28 cellular contexts compared by ENCODE assay signal in genomic region chr20:54162378-54162777, GRCh38. TPM values are rescaled to one million over a fixed set of nuclear protein-coding genes. Genes with fewer than 3 reads are reported as not detected.
"Had no signal": no experiment of that assay in that cellular context is flagged by ENCODE, and none has a peak within 500 bp of the region (broad histone marks: within the 10 kb centered on the region; RNA-seq: fewer than 3 reads in every experiment).

No MANE protein-coding gene starts in this region.

- H3K9me3 ChIP-seq: gastroesophageal sphincter, lower lobe of right lung, neutrophil, right atrium auricular region, sigmoid colon, stomach, testis, tibial artery had no signal

- DNase-seq: cerebellar nuclear complex; cortex of kidney; foreskin keratinocyte; glutamatergic neuron; immature natural killer cell; islet precursor cell; kidney glomerular epithelial cell; left ventricle myocardium superior; lower lobe of right lung; natural killer cell; sigmoid colon; stimulated activated CD4-positive, alpha-beta T cell treated with anti-CD3 and anti-CD28 coated beads, Interleukin-2, amount 100 ng/mL, for 24 hours; stimulated activated CD4-positive, alpha-beta T cell treated with anti-CD3 and anti-CD28 coated beads, Interleukin-4, amount 100 ng/mL, for 24 hours; stimulated activated naive CD4-positive, alpha-beta T cell treated with Interleukin-2 at 50 U/mL for 16 hours; stomach; testis; tibial artery had no signal

- H3K36me3 ChIP-seq: gastroesophageal sphincter, lower lobe of right lung, neutrophil, right atrium auricular region, sigmoid colon, stomach, tibial artery had no signal

- H3K79me2 ChIP-seq: parathyroid adenoma had no signal

- H3K27me3 ChIP-seq: foreskin keratinocyte, right atrium auricular region, testis had no signal

- H2AFZ ChIP-seq: parathyroid adenoma had no signal

- ATAC-seq: esophagus mucosa; foreskin keratinocyte; gastroesophageal sphincter; left ventricle myocardium superior; lower lobe of right lung; natural killer cell; stimulated activated effector memory CD8-positive, alpha-beta T cell treated with anti-CD3 and anti-CD28 coated beads, Interleukin-12 subunit alpha, Interleukin-12 subunit beta, amount 100 ng/mL, for 72 hours had no signal

- H3K9ac ChIP-seq: parathyroid adenoma had no signal

- H3K27ac ChIP-seq: epithelial cell of prostate, foreskin keratinocyte, gastroesophageal sphincter, lower lobe of right lung, neutrophil, parathyroid adenoma, right atrium auricular region, sigmoid colon, stomach, testis, tibial artery had no signal

- H3K4me3 ChIP-seq: gastroesophageal sphincter, lower lobe of right lung, right atrium auricular region, sigmoid colon, stomach, testis, tibial artery had no signal

- H3K4me1 ChIP-seq: foreskin keratinocyte, gastroesophageal sphincter, lower lobe of right lung, parathyroid adenoma, right atrium auricular region, sigmoid colon, stomach, testis, tibial artery had no signal

RNA-seq across cellular contexts. Expression of gene CYP24A1, which starts 11.4 kb away (rescaled TPM):
- total RNA-seq: dermis microvascular lymphatic vessel endothelial cell, fibroblast of lung, left ventricle myocardium superior, progenitor cell of endocrine pancreas, sigmoid colon, stomach, subcutaneous adipose tissue had no signal
- polyA plus RNA-seq: fibroblast of lung, immature natural killer cell had no signal
